In the genomic region with DNA sequence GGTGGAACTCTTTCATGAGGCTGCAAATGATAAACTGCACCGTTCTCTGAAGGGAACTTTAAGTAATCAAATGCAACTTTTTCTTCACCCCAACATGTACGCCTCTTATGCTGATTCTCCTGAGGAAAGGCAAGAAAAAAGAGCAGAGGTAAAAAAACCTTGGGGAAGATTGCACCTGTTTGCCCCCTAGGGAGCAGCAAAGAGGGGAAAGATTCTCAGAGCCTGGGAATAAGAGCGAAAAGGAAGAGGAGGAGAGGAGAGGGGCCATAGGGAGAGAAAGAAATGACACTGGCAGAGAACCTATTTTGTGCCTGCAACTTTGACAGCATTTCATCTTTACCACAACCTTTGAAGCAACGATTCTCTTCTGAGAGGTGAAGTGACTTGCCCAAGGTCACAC, we compare ENCODE assay signal across 13 cellular contexts.
DNase-seq lines count a peak whose midpoint lies in the region; ATAC-seq and TF ChIP-seq lines count a peak whose summit lies in the region.
"Had no signal": no experiment of that assay in that cellular context is flagged by ENCODE, and none has a peak within 500 bp of the region (broad histone marks: within the 10 kb centered on the region; RNA-seq: fewer than 3 reads in every experiment).

No MANE protein-coding gene starts in this region.

- H2BK15ac ChIP-seq in mesenchymal stem cell (ENCODE audit: low read depth, poor library complexity, severe bottlenecking), result no peak overlapping the region

- H3K4ac ChIP-seq in mesenchymal stem cell (ENCODE audit: low read depth in 1 of 2, low read length in 2 of 2), result no peak overlapping the region

- ATAC-seq in GM23338, result peak; percentile 75

- no peaks in the 10 kb centered on the region for H3F3A ChIP-seq in GM23338 (replicated peaks; ENCODE audit: low read depth)

- no peak overlapping the region for H3K9ac ChIP-seq in mesenchymal stem cell (ENCODE audit: low read length)

- TF ChIP-seq POLR2A in Peyer's patch (IDR thresholded peaks at IDR 0.05), result no peak

- H3K9me3 Mint-ChIP-seq in GM23338, result no peaks in the 10 kb centered on the region
- H3K9me3 Mint-ChIP-seq in progenitor cell of endocrine pancreas (ENCODE audit: low read depth), result no peaks in the 10 kb centered on the region

- H3K36me3 Mint-ChIP-seq in GM23338 (ENCODE audit: low read depth), result no peaks in the 10 kb centered on the region
- H3K36me3 Mint-ChIP-seq in progenitor cell of endocrine pancreas (ENCODE audit: insufficient read depth), result no peaks in the 10 kb centered on the region
- H3K36me3 Mint-ChIP-seq: CD4-positive, alpha-beta memory T cell had no signal

- DNase-seq in GM23338 (ENCODE audit: low spot score) (peak; percentile 61), LNCaP clone FGC (ENCODE audit: low read depth) (no peak), epithelial cell of proximal tubule (ENCODE audit: low read depth) (no peak), progenitor cell of endocrine pancreas (ENCODE audit: low spot score, unreplicated experiment) (no peak), mesenchymal stem cell (no peak), Peyer's patch (no peak)
- DNase-seq in activated effector memory CD4-positive, alpha-beta T cell treated with anti-CD3 and anti-CD28 coated beads, Interleukin-2, amount 50 U/mL, for 16 hours, result no peak
- DNase-seq: BE2C; CD4-positive, alpha-beta memory T cell; DMS79 treated with DMSO at 0.1 percent for 48 hours; GDM1 had no signal

- no peak overlapping the region for H4K8ac ChIP-seq in mesenchymal stem cell (ENCODE audit: low read length)

- no peak overlapping the region for H3K4me3 Mint-ChIP-seq in GM23338
- H3K4me3 Mint-ChIP-seq in progenitor cell of endocrine pancreas (ENCODE audit: low read depth), result no peak overlapping the region
- H3K4me3 Mint-ChIP-seq: CD4-positive, alpha-beta memory T cell had no signal

- H3K4me3 ChIP-seq in GM23338 (no peak overlapping the region), LNCaP clone FGC (ENCODE audit: low read depth, low read length) (no peak overlapping the region), epithelial cell of proximal tubule (ENCODE audit: low read depth, low read length) (no peak overlapping the region), mesenchymal stem cell (ENCODE audit: insufficient read depth in 1 of 2, low read depth in 1 of 2, low read length in 2 of 2) (no peak overlapping the region), Peyer's patch (no peak overlapping the region)

- H3K27ac ChIP-seq in GM23338 (ENCODE audit: low read depth), result peak overlapping the region; percentile 46; the same call in 1 of the 2 replicates
- no peak overlapping the region for H3K27ac ChIP-seq in mesenchymal stem cell (ENCODE audit: low read length, poor library complexity, severe bottlenecking)
- H3K27ac ChIP-seq in Peyer's patch, result no peak overlapping the region
- H3K27ac ChIP-seq: C4-2B, HL-60 had no signal

- no peak overlapping the region for H2BK5ac ChIP-seq in mesenchymal stem cell (ENCODE audit: low read depth, low read length, poor library complexity, severe bottlenecking)

- no peak overlapping the region for H2AK5ac ChIP-seq in mesenchymal stem cell (ENCODE audit: low read length, severe bottlenecking)

- H3K9me3 ChIP-seq in mesenchymal stem cell (ENCODE audit: control insufficient read depth, low read length) (peaks cover 13% of the 10 kb centered on the region), Peyer's patch (no peaks in the 10 kb centered on the region)
- H3K9me3 ChIP-seq: BE2C had no signal

- 73% methylated on average over 3 of the region's 4 CpGs for WGBS in mesenchymal stem cell

- H3K79me1 ChIP-seq in mesenchymal stem cell (replicated peaks; ENCODE audit: low read length, poor library complexity, severe bottlenecking), result no peaks in the 10 kb centered on the region

- H3K27me3 Mint-ChIP-seq in GM23338 (ENCODE audit: insufficient read depth, low read depth, poor library complexity), result peaks cover 4% of the 10 kb centered on the region
- peaks cover 25% of the 10 kb centered on the region for H3K27me3 Mint-ChIP-seq in progenitor cell of endocrine pancreas
- H3K27me3 Mint-ChIP-seq: CD4-positive, alpha-beta memory T cell had no signal

- H3K18ac ChIP-seq in mesenchymal stem cell (ENCODE audit: low read depth in 1 of 2, low read length in 2 of 2), result no peak overlapping the region

- no peaks in the 10 kb centered on the region for H3K79me2 ChIP-seq in GM23338 (replicated peaks; ENCODE audit: insufficient read depth)

- H3K4me2 ChIP-seq in GM23338 (no peak overlapping the region), mesenchymal stem cell (ENCODE audit: low read length, poor library complexity, severe bottlenecking) (no peak overlapping the region)

- peak; percentile 40 to 42 for TF ChIP-seq CTCF in GM23338 (conservative IDR thresholded peaks at IDR 0.05; ENCODE audit: low read depth in 2 of 2)
- 0 out of 2 replicates have a peak, but pooled peaks have one; percentile 11 for TF ChIP-seq CTCF in LNCaP clone FGC (IDR thresholded peaks at IDR 0.05; ENCODE audit: control insufficient read depth, extremely low read depth, insufficient read depth)
- TF ChIP-seq CTCF in epithelial cell of proximal tubule (conservative IDR thresholded peaks at IDR 0.05; ENCODE audit: low read depth, low read length), result peak; percentile 25
- TF ChIP-seq CTCF in progenitor cell of endocrine pancreas (IDR thresholded peaks at IDR 0.05; ENCODE audit: unreplicated experiment), result peak; percentile 15
- no peak for TF ChIP-seq CTCF in Peyer's patch (IDR thresholded peaks at IDR 0.05)

- no peak overlapping the region for H2BK12ac ChIP-seq in mesenchymal stem cell (ENCODE audit: low read length in 2 of 2)

- no peak overlapping the region for H2BK120ac ChIP-seq in mesenchymal stem cell (ENCODE audit: low read depth, low read length)

- no peak overlapping the region for H4K91ac ChIP-seq in mesenchymal stem cell (ENCODE audit: low read length)

- H3K23ac ChIP-seq in mesenchymal stem cell (ENCODE audit: low read length in 2 of 2), result no peak overlapping the region

- H3K27me3 ChIP-seq in GM23338 (ENCODE audit: insufficient read depth), result no peaks in the 10 kb centered on the region
- peaks cover 0 to 41% of the 10 kb centered on the region in 2 experiments for H3K27me3 ChIP-seq in mesenchymal stem cell (ENCODE audit: control insufficient read depth in 1 of 2, insufficient read depth in 1 of 2, low read length in 2 of 2)
- no peaks in the 10 kb centered on the region for H3K27me3 ChIP-seq in Peyer's patch
- H3K27me3 ChIP-seq: BE2C had no signal

- no peak overlapping the region for H2AFZ ChIP-seq in GM23338
- no peak overlapping the region for H2AFZ ChIP-seq in mesenchymal stem cell (ENCODE audit: low read depth, low read length)

- H4K20me1 ChIP-seq in GM23338 (replicated peaks; ENCODE audit: insufficient read depth), result no peaks in the 10 kb centered on the region

- H3K27ac Mint-ChIP-seq in GM23338, result no peak overlapping the region
- no peak overlapping the region for H3K27ac Mint-ChIP-seq in progenitor cell of endocrine pancreas
- H3K27ac Mint-ChIP-seq: CD4-positive, alpha-beta memory T cell had no signal

- H3K36me3 ChIP-seq in GM23338 (ENCODE audit: insufficient read depth), result no peaks in the 10 kb centered on the region
- H3K36me3 ChIP-seq in mesenchymal stem cell (ENCODE audit: control insufficient read depth in 1 of 2, insufficient read depth in 2 of 2, low read depth in 1 of 2, low read length in 2 of 2), result no peaks in the 10 kb centered on the region
- no peaks in the 10 kb centered on the region for H3K36me3 ChIP-seq in Peyer's patch
- H3K36me3 ChIP-seq: BE2C had no signal

- H3K4me1 ChIP-seq in GM23338 (ENCODE audit: insufficient read depth) (peaks cover 4% of the 10 kb centered on the region; the same call in 1 of the 2 replicates), mesenchymal stem cell (ENCODE audit: control insufficient read depth, insufficient read depth, low read depth, low read length) (peaks cover 5% of the 10 kb centered on the region), Peyer's patch (no peaks in the 10 kb centered on the region)
- H3K4me1 ChIP-seq: BE2C had no signal

- no peak overlapping the region for H3K14ac ChIP-seq in mesenchymal stem cell (ENCODE audit: low read length in 2 of 2)

- no peaks in the 10 kb centered on the region for H3K9me2 ChIP-seq in GM23338 (ENCODE audit: insufficient read depth)

- H3K4me1 Mint-ChIP-seq in GM23338, result peaks cover 14% of the 10 kb centered on the region
- no peaks in the 10 kb centered on the region for H3K4me1 Mint-ChIP-seq in progenitor cell of endocrine pancreas (ENCODE audit: low read depth)
- H3K4me1 Mint-ChIP-seq: CD4-positive, alpha-beta memory T cell had no signal

TF ChIP-seq in GM23338, 12 proteins besides CTCF, POLR2A, EP300 and RAD21 (continues in another document):
- TF ChIP-seq, protein P1, sequence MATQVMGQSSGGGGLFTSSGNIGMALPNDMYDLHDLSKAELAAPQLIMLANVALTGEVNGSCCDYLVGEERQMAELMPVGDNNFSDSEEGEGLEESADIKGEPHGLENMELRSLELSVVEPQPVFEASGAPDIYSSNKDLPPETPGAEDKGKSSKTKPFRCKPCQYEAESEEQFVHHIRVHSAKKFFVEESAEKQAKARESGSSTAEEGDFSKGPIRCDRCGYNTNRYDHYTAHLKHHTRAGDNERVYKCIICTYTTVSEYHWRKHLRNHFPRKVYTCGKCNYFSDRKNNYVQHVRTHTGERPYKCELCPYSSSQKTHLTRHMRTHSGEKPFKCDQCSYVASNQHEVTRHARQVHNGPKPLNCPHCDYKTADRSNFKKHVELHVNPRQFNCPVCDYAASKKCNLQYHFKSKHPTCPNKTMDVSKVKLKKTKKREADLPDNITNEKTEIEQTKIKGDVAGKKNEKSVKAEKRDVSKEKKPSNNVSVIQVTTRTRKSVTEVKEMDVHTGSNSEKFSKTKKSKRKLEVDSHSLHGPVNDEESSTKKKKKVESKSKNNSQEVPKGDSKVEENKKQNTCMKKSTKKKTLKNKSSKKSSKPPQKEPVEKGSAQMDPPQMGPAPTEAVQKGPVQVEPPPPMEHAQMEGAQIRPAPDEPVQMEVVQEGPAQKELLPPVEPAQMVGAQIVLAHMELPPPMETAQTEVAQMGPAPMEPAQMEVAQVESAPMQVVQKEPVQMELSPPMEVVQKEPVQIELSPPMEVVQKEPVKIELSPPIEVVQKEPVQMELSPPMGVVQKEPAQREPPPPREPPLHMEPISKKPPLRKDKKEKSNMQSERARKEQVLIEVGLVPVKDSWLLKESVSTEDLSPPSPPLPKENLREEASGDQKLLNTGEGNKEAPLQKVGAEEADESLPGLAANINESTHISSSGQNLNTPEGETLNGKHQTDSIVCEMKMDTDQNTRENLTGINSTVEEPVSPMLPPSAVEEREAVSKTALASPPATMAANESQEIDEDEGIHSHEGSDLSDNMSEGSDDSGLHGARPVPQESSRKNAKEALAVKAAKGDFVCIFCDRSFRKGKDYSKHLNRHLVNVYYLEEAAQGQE (IDR thresholded peaks at IDR 0.05; ENCODE audit: unreplicated experiment), result no peak
- TF ChIP-seq ZNF331 (CRISPR knock-in tag; IDR thresholded peaks at IDR 0.05; ENCODE audit: low read depth) (no peak), EZH2 (IDR thresholded peaks at IDR 0.05; ENCODE audit: low read depth, unreplicated experiment) (no peak), ZNF114 (CRISPR knock-in tag; IDR thresholded peaks at IDR 0.05) (no peak)

Comparison
In these comparisons a context has a peak if more than half of its experiments do, and no peak if none do; other contexts are left out.
1. CTCF ChIP-seq: peak in GM23338 (2 of 2), LNCaP clone FGC (single experiment), epithelial cell of proximal tubule (single experiment) and progenitor cell of endocrine pancreas (single experiment); none in Peyer's patch (0 of 6).